ENCODE assay signal across 8 cellular contexts in the genomic region with DNA sequence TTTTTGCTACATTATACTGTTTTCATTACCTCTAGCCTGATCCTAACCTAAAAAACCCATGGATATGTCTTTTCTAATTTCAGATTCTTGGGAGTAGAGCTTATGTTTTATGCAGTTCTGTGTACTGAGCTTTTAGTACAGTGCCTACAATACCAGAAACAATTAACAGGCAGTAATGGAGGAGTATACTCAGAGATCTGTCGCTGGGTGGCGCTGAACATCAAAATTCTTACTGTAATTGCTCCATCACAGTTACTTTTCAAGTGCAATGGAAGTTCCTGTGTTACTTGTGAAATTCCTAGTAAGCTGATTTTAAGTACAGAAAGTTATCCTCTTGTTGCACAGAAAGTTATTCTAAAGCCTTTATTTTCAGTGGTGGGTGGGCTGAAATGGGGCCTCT.
DNase-seq lines count a peak whose midpoint lies in the region; ATAC-seq and TF ChIP-seq lines count a peak whose summit lies in the region.

No MANE protein-coding gene starts in this region.

- H3K9ac ChIP-seq in PC-3 (ENCODE audit: low read length) (no peak overlapping the region), colonic mucosa (ENCODE audit: low read depth in 2 of 2, low read length in 2 of 2) (no peak overlapping the region)

- no peaks in the 10 kb centered on the region for H3K4me1 ChIP-seq in PC-3 (ENCODE audit: insufficient read depth, low read length)
- no peaks in the 10 kb centered on the region for H3K4me1 ChIP-seq in colonic mucosa
- no peaks in the 10 kb centered on the region for H3K4me1 ChIP-seq in right lobe of liver
- peaks cover 0 to 11% of the 10 kb centered on the region in 2 donors for H3K4me1 ChIP-seq in thoracic aorta (ENCODE audit: control insufficient read depth in 1 of 2, low read depth in 2 of 2)

- TF ChIP-seq CTCF in PC-3 (conservative IDR thresholded peaks at IDR 0.05; ENCODE audit: low read depth, low read length), result peak; percentile 85
- no peak for TF ChIP-seq CTCF in colonic mucosa (IDR thresholded peaks at IDR 0.05)
- TF ChIP-seq CTCF in right lobe of liver (IDR thresholded peaks at IDR 0.05), result peak; percentile 38 to 50 (median 44)
- peak; percentile 55 for TF ChIP-seq CTCF in thoracic aorta (IDR thresholded peaks at IDR 0.05)

- POLR2A ChIA-PET in PC-3 (lab: Charles Lee; ENCODE audit: unreplicated experiment), result no interaction called here

- ATAC-seq in HG03354 (IDR thresholded peaks at IDR 0.05; ENCODE audit: poor library complexity, severe bottlenecking, unreplicated experiment), result peak; percentile 81
- ATAC-seq in PC-3, result peak; percentile 98
- ATAC-seq in right lobe of liver, result peak; percentile 65 to 80 (median 76)
- ATAC-seq in thoracic aorta (ENCODE audit: insufficient number of reproducible peaks, low FRiP score, low read depth), result peak; percentile 41
- no peak for ATAC-seq in HG02840 (IDR thresholded peaks at IDR 0.05; ENCODE audit: low FRiP score, unreplicated experiment)

- peaks cover 2% of the 10 kb centered on the region; the same call in 1 of the 2 replicates for H3K36me3 ChIP-seq in PC-3 (ENCODE audit: low read depth, low read length)
- no peaks in the 10 kb centered on the region for H3K36me3 ChIP-seq in colonic mucosa
- no peaks in the 10 kb centered on the region for H3K36me3 ChIP-seq in right lobe of liver
- H3K36me3 ChIP-seq in thoracic aorta, result no peaks in the 10 kb centered on the region

- no peak for TF ChIP-seq POLR2A in right lobe of liver (IDR thresholded peaks at IDR 0.05)

- no peaks in the 10 kb centered on the region for H4K20me1 ChIP-seq in PC-3 (ENCODE audit: low read length)

- no peaks in the 10 kb centered on the region for H3F3A ChIP-seq in PC-3 (ENCODE audit: low read length, unreplicated experiment)

- DNase-seq in GM04504 (ENCODE audit: low read depth) (peak; percentile 32), PC-3 (peak; percentile 74), colonic mucosa (peak; percentile 41), right lobe of liver (peak in 1 of 3 donors; percentile 47), thoracic aorta (ENCODE audit: low spot score) (no peak), NCI-H187 treated with DMSO at 0.1 percent for 48 hours (lab: John Stamatoyannopoulos, UW) (no peak)

- H3K9me3 ChIP-seq in PC-3 (ENCODE audit: low read length) (no peaks in the 10 kb centered on the region), colonic mucosa (no peaks in the 10 kb centered on the region), right lobe of liver (no peaks in the 10 kb centered on the region), thoracic aorta (no peaks in the 10 kb centered on the region)

- intact Hi-C loops in PC-3 (cut with micrococcal nuclease), result no loop called here
- intact Hi-C loops in colonic mucosa (cut with DNase I), result no loop called here
- intact Hi-C loops in right lobe of liver (cut with DNase I), result no loop called here

- H3K4me2 ChIP-seq in PC-3 (ENCODE audit: low read length), result no peak overlapping the region

- no peak overlapping the region for H2AFZ ChIP-seq in PC-3 (ENCODE audit: low read length)

- no TSS peak for BruUV-seq in PC-3 (replicated peaks; lab: Mats Ljungman, UMichigan)

- no peaks in the 10 kb centered on the region for H3K9me2 ChIP-seq in PC-3 (replicated peaks; ENCODE audit: low read length)

- H3K4me3 ChIP-seq in PC-3 (ENCODE audit: low read length) (no peak overlapping the region), colonic mucosa (no peak overlapping the region), right lobe of liver (no peak overlapping the region), thoracic aorta (no peak overlapping the region)

- H3K27me3 ChIP-seq in PC-3 (ENCODE audit: low read length), result no peaks in the 10 kb centered on the region
- H3K27me3 ChIP-seq in colonic mucosa, result no peaks in the 10 kb centered on the region
- H3K27me3 ChIP-seq in right lobe of liver, result no peaks in the 10 kb centered on the region
- H3K27me3 ChIP-seq in thoracic aorta (replicated peaks; ENCODE audit: insufficient read depth), result no peaks in the 10 kb centered on the region

- CTCF ChIA-PET in PC-3 (lab: Charles Lee), result interaction anchor here (0.5 to 1.2 kb wide), 8 partner anchors 23 to 368 kb away, joined by 3 to 5 read pairs (median 4); partner anchors contain the start of gene RNF13

- WGBS in right lobe of liver (ENCODE audit: insufficient coverage, low coverage, low lambda C conversion rate, missing lambda C conversion rate), result 18% methylated on average over 2 of the region's 2 CpGs

- H3K79me2 ChIP-seq in PC-3 (ENCODE audit: low read length), result no peaks in the 10 kb centered on the region

- H3K27ac ChIP-seq in PC-3 (ENCODE audit: low read length) (no peak overlapping the region), colonic mucosa (no peak overlapping the region), right lobe of liver (no peak overlapping the region), thoracic aorta (no peak overlapping the region)

Comparison
In these comparisons a context has a peak if more than half of its experiments do, and no peak if none do; other contexts are left out.
1. DNase-seq: peak in GM04504 (single experiment), PC-3 (single experiment) and colonic mucosa (single experiment); none in thoracic aorta (single experiment) and NCI-H187 treated with DMSO at 0.1 percent for 48 hours (single experiment).